Comparison of ENCODE assay signal across 16 cellular contexts in genomic region chr12:128690641-128691040, GRCh38.
"Had no signal": no experiment of that assay in that cellular context is flagged by ENCODE, and none has a peak within 500 bp of the region (broad histone marks: within the 10 kb centered on the region; RNA-seq: fewer than 3 reads in every experiment).

No MANE protein-coding gene starts in this region.

- H3K4me3 Mint-ChIP-seq: activated CD8-positive, alpha-beta T cell treated with anti-CD3 and anti-CD28 coated beads for 36 hours; activated naive CD4-positive, alpha-beta T cell treated with anti-CD3 and anti-CD28 coated beads, Interleukin-2, amount 50 U/mL, for 24 hours; naive B cell; WTC11 had no signal

- H3K27me3 Mint-ChIP-seq: activated CD8-positive, alpha-beta T cell treated with anti-CD3 and anti-CD28 coated beads for 36 hours; activated naive CD4-positive, alpha-beta T cell treated with anti-CD3 and anti-CD28 coated beads, Interleukin-2, amount 50 U/mL, for 24 hours had no signal

- DNase-seq: activated CD4-positive, alpha-beta T cell treated with anti-CD3 and anti-CD28 coated beads for 4 hours; activated CD8-positive, alpha-beta T cell treated with anti-CD3 and anti-CD28 coated beads for 36 hours; activated effector memory CD4-positive, alpha-beta T cell treated with anti-CD3 and anti-CD28 coated beads, Interleukin-2, amount 50 U/mL, for 16 hours; activated T-cell treated with anti-CD3 and anti-CD28 coated beads, Interleukin-2, amount 50 U/mL, for 48 hours; islet precursor cell; midbrain; naive B cell; stimulated activated CD4-positive, alpha-beta T cell treated with anti-CD3 and anti-CD28 coated beads, Interleukin-12 subunit alpha, Interleukin-12 subunit beta, amount 100 ng/mL, for 4 hours; stimulated activated CD4-positive, alpha-beta T cell treated with anti-CD3 and anti-CD28 coated beads, Interleukin-2, amount 100 ng/mL, for 24 hours; stomach; testis; upper lobe of left lung had no signal

- H3K36me3 Mint-ChIP-seq: activated naive CD4-positive, alpha-beta T cell treated with anti-CD3 and anti-CD28 coated beads, Interleukin-2, amount 50 U/mL, for 24 hours; naive B cell had no signal

- H3K4me1 Mint-ChIP-seq: activated naive CD4-positive, alpha-beta T cell treated with anti-CD3 and anti-CD28 coated beads, Interleukin-2, amount 50 U/mL, for 24 hours; naive B cell; WTC11 had no signal

- H3K9me3 Mint-ChIP-seq: activated CD8-positive, alpha-beta T cell treated with anti-CD3 and anti-CD28 coated beads for 36 hours; activated naive CD4-positive, alpha-beta T cell treated with anti-CD3 and anti-CD28 coated beads, Interleukin-2, amount 50 U/mL, for 24 hours had no signal

- ATAC-seq: activated CD8-positive, alpha-beta T cell treated with anti-CD3 and anti-CD28 coated beads for 36 hours; gastroesophageal sphincter; left lobe of liver; WTC11 had no signal

- H3K27ac Mint-ChIP-seq: activated CD8-positive, alpha-beta T cell treated with anti-CD3 and anti-CD28 coated beads for 36 hours; activated naive CD4-positive, alpha-beta T cell treated with anti-CD3 and anti-CD28 coated beads, Interleukin-2, amount 50 U/mL, for 24 hours; naive B cell; WTC11 had no signal
